Comparison of ENCODE assay signal across 24 cellular contexts in genomic region chr1:117216718-117217117, GRCh38. TPM values are rescaled to one million over a fixed set of nuclear protein-coding genes. Genes with fewer than 3 reads are reported as not detected.
A peak's percentile ranks its signal among the peaks of the same experiment; 100 is the strongest.
DNase-seq lines count a peak whose midpoint lies in the region; ATAC-seq and TF ChIP-seq lines count a peak whose summit lies in the region.
"Had no signal": no experiment of that assay in that cellular context is flagged by ENCODE, and none has a peak within 500 bp of the region (broad histone marks: within the 10 kb centered on the region; RNA-seq: fewer than 3 reads in every experiment).

No MANE protein-coding gene starts in this region.

- in situ Hi-C loops in HAP-1 (cut with MboI; ENCODE audit: low sequenced_read_pairs), result no loop called here

- intact Hi-C loops in left ventricle myocardium inferior (cut with micrococcal nuclease) (no loop called here), cardiac septum (cut with DNase I) (no loop called here)

- H3K27me3 ChIP-seq in left ventricle myocardium inferior (ENCODE audit: low read depth), result no peaks in the 10 kb centered on the region
- H3K27me3 ChIP-seq in HAP-1 (ENCODE audit: low read depth), result no peaks in the 10 kb centered on the region
- H3K27me3 ChIP-seq: BE2C; BLaER1 treated with 17β-estradiol and CSF1 and Interleukin-3, amounts not matched to agents 10 nM and 100 nM had no signal

- H3K27ac ChIP-seq in left ventricle myocardium inferior (replicated peaks), result peak overlapping the region; percentile 41
- H3K27ac ChIP-seq: A549; BLaER1 treated with 17β-estradiol and CSF1 and Interleukin-3, amounts not matched to agents 10 nM and 100 nM; GM23248 had no signal

- H3K9me3 ChIP-seq in left ventricle myocardium inferior (replicated peaks) (no peaks in the 10 kb centered on the region), HAP-1 (no peaks in the 10 kb centered on the region)
- H3K9me3 ChIP-seq: A549, BE2C had no signal

- no peak for ATAC-seq in HG02642 (IDR thresholded peaks at IDR 0.05; ENCODE audit: poor library complexity, unreplicated experiment)
- ATAC-seq: A549, GM12878, HCT116 had no signal

- H3K4me1 ChIP-seq in left ventricle myocardium inferior, result peaks cover 8% of the 10 kb centered on the region
- H3K4me1 ChIP-seq in HAP-1, result no peaks in the 10 kb centered on the region
- H3K4me1 ChIP-seq: A549; BE2C; BLaER1 treated with 17β-estradiol and CSF1 and Interleukin-3, amounts not matched to agents 10 nM and 100 nM had no signal

- H3K4me3 ChIP-seq in left ventricle myocardium inferior (no peak overlapping the region), HAP-1 (no peak overlapping the region)
- H3K4me3 ChIP-seq: A549; BLaER1 treated with 17β-estradiol and CSF1 and Interleukin-3, amounts not matched to agents 10 nM and 100 nM; GM12878; GM23248 had no signal

- TF ChIP-seq CTCF in left ventricle myocardium inferior (IDR thresholded peaks at IDR 0.05; ENCODE audit: borderline replicate concordance), result no peak

- H3K36me3 ChIP-seq in left ventricle myocardium inferior (no peaks in the 10 kb centered on the region), HAP-1 (replicated peaks) (no peaks in the 10 kb centered on the region)
- H3K36me3 ChIP-seq: BE2C; BLaER1 treated with 17β-estradiol and CSF1 and Interleukin-3, amounts not matched to agents 10 nM and 100 nM had no signal

- DNase-seq in left ventricle myocardium inferior (no peak), cardiac septum (ENCODE audit: low spot score) (no peak), DMS 273 (lab: John Stamatoyannopoulos, UW; ENCODE audit: unreplicated experiment) (peak; percentile 69), NCI-H446 (lab: John Stamatoyannopoulos, UW) (peak; percentile 59 to 64), HAP-1 (ENCODE audit: low spot score in 2 of 2) (no peak)
- DNase-seq: 8988T; ACHN; AML-193; BE2C; Calu3; CD4-positive, alpha-beta T cell; CD8-positive, alpha-beta memory T cell; COR-L47; DMS79; EL; GDM1; GM23248; H7 had no signal

RNA-seq across cellular contexts. Expression of gene VTCN1, which starts 6.0 kb away (rescaled TPM):
- not detected for total RNA-seq in left ventricle myocardium inferior
- total RNA-seq in cardiac septum, result not detected
- total RNA-seq: CD4-positive, alpha-beta T cell; CD8-positive, alpha-beta memory T cell; GM12878; GM23248; H1; H7 had no signal

Comparison
In these comparisons a context has a peak if more than half of its experiments do, and no peak if none do; other contexts are left out.
1. DNase-seq: peak in DMS 273 (single experiment) and NCI-H446 (2 of 2); none in left ventricle myocardium inferior (single experiment), cardiac septum (single experiment) and HAP-1 (0 of 2).